1 cellular context compared by ENCODE assay signal in the genomic region with DNA sequence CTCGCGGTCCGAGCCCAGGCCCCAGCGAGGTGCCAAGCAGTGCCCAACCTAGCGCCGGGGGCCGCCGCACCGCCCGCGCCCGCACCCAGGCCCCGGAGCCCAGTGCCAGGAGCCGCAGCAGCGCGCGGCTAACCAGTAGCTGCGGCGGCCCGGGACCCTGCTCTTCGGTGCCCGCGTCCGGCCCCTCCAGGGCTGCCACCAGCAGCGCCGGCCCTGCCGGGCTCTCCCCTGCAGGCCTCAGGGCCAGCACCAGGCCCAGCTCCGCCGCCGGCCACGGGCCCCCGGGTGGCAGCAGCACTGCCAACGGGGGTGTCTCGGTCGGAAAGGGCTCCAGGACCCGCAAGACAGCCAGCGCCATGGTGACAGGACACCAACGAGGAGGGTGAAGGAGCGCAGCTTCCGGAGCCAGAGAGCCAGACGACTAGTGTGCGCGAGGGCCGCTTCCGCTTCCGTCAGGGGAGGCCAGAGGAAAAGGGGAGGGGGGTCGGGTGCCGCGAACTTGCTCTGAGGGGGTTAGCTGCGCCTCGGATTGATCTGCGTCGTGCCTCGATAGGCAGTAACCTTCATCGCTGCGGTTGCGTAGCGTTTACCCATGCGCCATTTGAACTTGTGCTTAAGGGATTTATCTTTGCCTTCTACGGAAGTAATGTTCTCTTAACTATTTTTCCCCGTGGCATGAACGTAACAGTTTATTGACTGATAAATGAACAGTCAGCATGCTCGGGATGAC.
TF ChIP-seq lines count a peak whose summit lies in the region.

A gene with protein sequence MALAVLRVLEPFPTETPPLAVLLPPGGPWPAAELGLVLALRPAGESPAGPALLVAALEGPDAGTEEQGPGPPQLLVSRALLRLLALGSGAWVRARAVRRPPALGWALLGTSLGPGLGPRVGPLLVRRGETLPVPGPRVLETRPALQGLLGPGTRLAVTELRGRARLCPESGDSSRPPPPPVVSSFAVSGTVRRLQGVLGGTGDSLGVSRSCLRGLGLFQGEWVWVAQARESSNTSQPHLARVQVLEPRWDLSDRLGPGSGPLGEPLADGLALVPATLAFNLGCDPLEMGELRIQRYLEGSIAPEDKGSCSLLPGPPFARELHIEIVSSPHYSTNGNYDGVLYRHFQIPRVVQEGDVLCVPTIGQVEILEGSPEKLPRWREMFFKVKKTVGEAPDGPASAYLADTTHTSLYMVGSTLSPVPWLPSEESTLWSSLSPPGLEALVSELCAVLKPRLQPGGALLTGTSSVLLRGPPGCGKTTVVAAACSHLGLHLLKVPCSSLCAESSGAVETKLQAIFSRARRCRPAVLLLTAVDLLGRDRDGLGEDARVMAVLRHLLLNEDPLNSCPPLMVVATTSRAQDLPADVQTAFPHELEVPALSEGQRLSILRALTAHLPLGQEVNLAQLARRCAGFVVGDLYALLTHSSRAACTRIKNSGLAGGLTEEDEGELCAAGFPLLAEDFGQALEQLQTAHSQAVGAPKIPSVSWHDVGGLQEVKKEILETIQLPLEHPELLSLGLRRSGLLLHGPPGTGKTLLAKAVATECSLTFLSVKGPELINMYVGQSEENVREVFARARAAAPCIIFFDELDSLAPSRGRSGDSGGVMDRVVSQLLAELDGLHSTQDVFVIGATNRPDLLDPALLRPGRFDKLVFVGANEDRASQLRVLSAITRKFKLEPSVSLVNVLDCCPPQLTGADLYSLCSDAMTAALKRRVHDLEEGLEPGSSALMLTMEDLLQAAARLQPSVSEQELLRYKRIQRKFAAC (minus strand): TSS at position 389 of the 730 bp plus-strand sequence. CDS start 31 bp downstream, at position 358.

TF ChIP-seq in IMR-90, 13 proteins besides CTCF, POLR2A, EP300 and RAD21:
- no peak for TF ChIP-seq BHLHE40 (IDR thresholded peaks at IDR 0.05; ENCODE audit: low read depth, low read length)
- TF ChIP-seq MXI1 (IDR thresholded peaks at IDR 0.05; ENCODE audit: borderline replicate concordance, low read depth, low read length) = peak; percentile 64; the same call in 1 of the 2 replicates
- TF ChIP-seq MAZ (IDR thresholded peaks at IDR 0.05; ENCODE audit: borderline replicate concordance, low read depth, low read length) = peak; percentile 62; the same call in 1 of the 2 replicates
- no peak for TF ChIP-seq MAFK (IDR thresholded peaks at IDR 0.05; ENCODE audit: low read depth, low read length)
- no peak for TF ChIP-seq CHD1 (IDR thresholded peaks at IDR 0.05; ENCODE audit: low read depth, low read length)
TF ChIP-seq in IMR-90: peak in this region for 2.
